In genomic region chr2:24228470-24228869, GRCh38 we compare ENCODE assay signal across 8 cellular contexts. TPM values are rescaled to one million over a fixed set of nuclear protein-coding genes. Genes with fewer than 3 reads are reported as not detected.
DNase-seq lines count a peak whose midpoint lies in the region; ATAC-seq, FAIRE-seq and TF ChIP-seq lines count a peak whose summit lies in the region.

No MANE protein-coding gene starts in this region.

- no peak for DNase-seq in AG04450 (ENCODE audit: low read depth, low spot score)
- DNase-seq in H54 (ENCODE audit: insufficient read length, low spot score) = no peak
- peak; percentile 56 for DNase-seq in OCI-M1 (lab: John Stamatoyannopoulos, UW)
- DNase-seq in foreskin keratinocyte = peak in 1 of 2 donors; percentile 1
- DNase-seq in foreskin melanocyte = no peak
- DNase-seq in NCI-H187 (lab: John Stamatoyannopoulos, UW) = no peak

- no peak overlapping the region for H3K27ac ChIP-seq in AG04450 (ENCODE audit: low read depth, low read length)
- no peak overlapping the region for H3K27ac ChIP-seq in foreskin keratinocyte

- no peak overlapping the region for H3K4me3 ChIP-seq in AG04450 (ENCODE audit: low read depth, low read length)

- H3K27me3 ChIP-seq in AG04450 (ENCODE audit: control insufficient read depth, insufficient read depth, low read length) = no peaks in the 10 kb centered on the region
- H3K27me3 ChIP-seq in foreskin keratinocyte = no peaks in the 10 kb centered on the region

- POLR2A ChIA-PET in AG04450 (lab: Yijun Ruan, JAX) = no interaction called here

- ATAC-seq in foreskin keratinocyte (no peak), GM18858 (IDR thresholded peaks at IDR 0.05; ENCODE audit: unreplicated experiment) (no peak), HG03571 (IDR thresholded peaks at IDR 0.05; ENCODE audit: unreplicated experiment) (no peak)

- peak; percentile 15 for FAIRE-seq in H54 (lab: Jason Lieb, UNC)

- TF ChIP-seq POLR2A in H54 (IDR thresholded peaks at IDR 0.05; ENCODE audit: low read depth, low read length) = no peak

- H3K9me3 ChIP-seq in AG04450 (ENCODE audit: control insufficient read depth, insufficient read depth, low read length) = no peaks in the 10 kb centered on the region

- H3K4me1 ChIP-seq in foreskin keratinocyte = no peaks in the 10 kb centered on the region

- peak; percentile 44 for TF ChIP-seq CTCF in AG04450 (IDR thresholded peaks at IDR 0.05; ENCODE audit: low read depth, low read length)
- TF ChIP-seq CTCF in foreskin keratinocyte (conservative IDR thresholded peaks at IDR 0.05) = peak; percentile 57

- CTCF ChIA-PET in AG04450 (lab: Charles Lee) = no interaction called here

RNA-seq across cellular contexts. Expression of gene FAM228A, which starts 53.6 kb away (rescaled TPM):
- polyA plus RNA-seq in AG04450 (2011; rRNA removed) (0.05 and 0.07 TPM in 2 replicates), foreskin keratinocyte (0.67 and 0.73 TPM in 2 replicates)
- not detected in 2 replicates for polyA minus RNA-seq in AG04450 (2011; rRNA and poly(A)+ RNA removed)
- 0.65 and 0.71 TPM in 2 replicates for total RNA-seq in foreskin keratinocyte
